ENCODE assay signal across 18 cellular contexts in genomic region chr1:72018562-72018961, GRCh38.
"Had no signal": no experiment of that assay in that cellular context is flagged by ENCODE, and none has a peak within 500 bp of the region (broad histone marks: within the 10 kb centered on the region; RNA-seq: fewer than 3 reads in every experiment).

No MANE protein-coding gene starts in this region.

- DNase-seq: effector memory CD8-positive, alpha-beta T cell; foreskin keratinocyte; left lung; mesenchymal stem cell; naive thymus-derived CD4-positive, alpha-beta T cell; nephron progenitor cell; posterior cingulate gyrus; spleen; stimulated activated CD4-positive, alpha-beta T cell treated with anti-CD3 and anti-CD28 coated beads, Interleukin-15, amount 100 ng/mL, for 24 hours; stimulated activated CD4-positive, alpha-beta T cell treated with anti-CD3 and anti-CD28 coated beads, Interleukin-1b, Interleukin-23, amount 100 ng/mL, for 48 hours; stimulated activated CD4-positive, alpha-beta T cell treated with anti-CD3 and anti-CD28 coated beads, Interleukin-4, amount 100 ng/mL, for 24 hours; tibial artery; upper lobe of left lung; uterus had no signal

- H3K27me3 Mint-ChIP-seq: dendritic cell treated with granulocyte-macrophage colony-stimulating factor and Interleukin-4, amounts not matched to agents 40 ng/mL and 50 ng/mL, for 4 days; effector memory CD8-positive, alpha-beta T cell; naive thymus-derived CD4-positive, alpha-beta T cell; stimulated activated memory B cell treated with anti-CD40 and anti-IgM and Interleukin-4, amounts not matched to agents 10 μg/mL and 1 μg/mL and 100 μg/mL, for 72 hours; stimulated activated naive CD8-positive, alpha-beta T cell treated with anti-CD3 and anti-CD28 coated beads, Interleukin-15, Interleukin-2, amounts not matched to agents 100 ng/mL and 50 ng/mL, for 24 hours had no signal

- H3K9me3 ChIP-seq: left lung, spleen, tibial artery, upper lobe of left lung, uterus had no signal

- H3K27me3 ChIP-seq: foreskin keratinocyte, left lung, spleen, tibial artery, upper lobe of left lung, uterus had no signal

- H3K9me3 Mint-ChIP-seq: dendritic cell treated with granulocyte-macrophage colony-stimulating factor and Interleukin-4, amounts not matched to agents 40 ng/mL and 50 ng/mL, for 4 days; effector memory CD8-positive, alpha-beta T cell; nephron progenitor cell; stimulated activated memory B cell treated with anti-CD40 and anti-IgM and Interleukin-4, amounts not matched to agents 10 μg/mL and 1 μg/mL and 100 μg/mL, for 72 hours; stimulated activated naive CD8-positive, alpha-beta T cell treated with anti-CD3 and anti-CD28 coated beads, Interleukin-15, Interleukin-2, amounts not matched to agents 100 ng/mL and 50 ng/mL, for 24 hours had no signal

- H3K4me1 Mint-ChIP-seq: naive thymus-derived CD4-positive, alpha-beta T cell; nephron progenitor cell; stimulated activated memory B cell treated with anti-CD40 and anti-IgM and Interleukin-4, amounts not matched to agents 10 μg/mL and 1 μg/mL and 100 μg/mL, for 72 hours had no signal

- H3K4me1 ChIP-seq: foreskin keratinocyte, left lung, spleen, tibial artery, upper lobe of left lung, uterus had no signal

- H3K27ac Mint-ChIP-seq: dendritic cell treated with granulocyte-macrophage colony-stimulating factor and Interleukin-4, amounts not matched to agents 40 ng/mL and 50 ng/mL, for 4 days; effector memory CD8-positive, alpha-beta T cell; naive thymus-derived CD4-positive, alpha-beta T cell; nephron progenitor cell; stimulated activated memory B cell treated with anti-CD40 and anti-IgM and Interleukin-4, amounts not matched to agents 10 μg/mL and 1 μg/mL and 100 μg/mL, for 72 hours; stimulated activated naive CD8-positive, alpha-beta T cell treated with anti-CD3 and anti-CD28 coated beads, Interleukin-15, Interleukin-2, amounts not matched to agents 100 ng/mL and 50 ng/mL, for 24 hours had no signal

- ATAC-seq: effector memory CD8-positive, alpha-beta T cell; foreskin keratinocyte; left lung; naive thymus-derived CD4-positive, alpha-beta T cell; sciatic nerve; stimulated activated memory B cell treated with anti-CD40 and anti-IgM and Interleukin-4, amounts not matched to agents 10 μg/mL and 1 μg/mL and 100 μg/mL, for 72 hours had no signal

- H3K4me3 Mint-ChIP-seq: dendritic cell treated with granulocyte-macrophage colony-stimulating factor and Interleukin-4, amounts not matched to agents 40 ng/mL and 50 ng/mL, for 4 days; effector memory CD8-positive, alpha-beta T cell; naive thymus-derived CD4-positive, alpha-beta T cell; nephron progenitor cell; stimulated activated memory B cell treated with anti-CD40 and anti-IgM and Interleukin-4, amounts not matched to agents 10 μg/mL and 1 μg/mL and 100 μg/mL, for 72 hours; stimulated activated naive CD8-positive, alpha-beta T cell treated with anti-CD3 and anti-CD28 coated beads, Interleukin-15, Interleukin-2, amounts not matched to agents 100 ng/mL and 50 ng/mL, for 24 hours had no signal

- H3K27ac ChIP-seq: foreskin keratinocyte, left lung, spleen, tibial artery, upper lobe of left lung, uterus had no signal

- H3K36me3 Mint-ChIP-seq: naive thymus-derived CD4-positive, alpha-beta T cell; stimulated activated memory B cell treated with anti-CD40 and anti-IgM and Interleukin-4, amounts not matched to agents 10 μg/mL and 1 μg/mL and 100 μg/mL, for 72 hours had no signal
